In the genomic region with DNA sequence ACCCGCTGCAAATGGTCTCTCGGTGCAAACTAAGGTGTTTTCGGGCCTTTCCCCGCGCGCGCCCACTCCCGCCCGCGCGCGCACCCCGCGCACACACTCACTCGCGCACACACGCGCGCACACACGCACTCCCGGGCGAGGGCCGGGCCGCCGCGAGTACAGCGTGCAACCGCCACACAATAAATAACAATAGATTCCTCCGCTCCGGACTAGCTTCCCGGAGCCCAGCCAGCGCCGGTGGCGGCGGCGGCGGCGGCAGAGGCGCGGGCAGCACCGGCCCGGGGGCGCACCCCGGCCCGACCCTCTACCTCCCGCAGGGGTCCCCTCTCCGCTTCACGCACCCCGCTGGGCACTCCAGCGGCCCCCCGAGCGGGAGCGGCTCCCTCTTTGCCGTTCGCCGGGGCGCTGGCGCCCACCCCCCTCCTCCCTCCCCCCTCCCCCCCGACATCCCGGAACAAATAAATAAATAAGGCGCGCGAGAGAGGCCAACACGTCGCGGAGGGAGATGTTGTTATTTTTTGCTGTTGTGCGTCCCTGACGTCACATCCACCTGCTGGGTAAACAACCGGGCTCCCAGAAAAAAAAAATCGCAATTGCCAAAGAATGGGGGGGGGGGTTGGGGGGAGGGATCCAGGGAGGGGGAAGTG, we compare ENCODE assay signal across 8 cellular contexts. TPM values are rescaled to one million over a fixed set of nuclear protein-coding genes. Genes with fewer than 3 reads are reported as not detected.
DNase-seq lines count a peak whose midpoint lies in the region; ATAC-seq and TF ChIP-seq lines count a peak whose summit lies in the region.

A gene (minus strand): TSS at position 160 of the 647 bp plus-strand sequence. CDS start 385,347 bp downstream, outside the sequence.

- peak within 1 kb of the TSS; percentile 75 for H2AFZ ChIP-seq in fibroblast of lung (ENCODE audit: low read length)

- TF ChIP-seq CTCF in Peyer's patch (IDR thresholded peaks at IDR 0.05) = no peak
- TF ChIP-seq CTCF in fibroblast of lung (conservative IDR thresholded peaks at IDR 0.05 in 1 of 2, IDR thresholded peaks at IDR 0.05 in 1 of 2; ENCODE audit: low read depth in 1 of 2, low read length in 2 of 2) = no peak

- H4K20me1 ChIP-seq in fibroblast of lung (ENCODE audit: control insufficient read depth, extremely low read depth, insufficient read depth, low read length) = no peaks in the 10 kb centered on the region

- H3K27me3 ChIP-seq in Peyer's patch = no peaks in the 10 kb centered on the region
- H3K27me3 ChIP-seq in fibroblast of lung (ENCODE audit: control insufficient read depth, insufficient read depth, low read length) = no peaks in the 10 kb centered on the region

- H3K4me2 ChIP-seq in fibroblast of lung (ENCODE audit: extremely low read depth, insufficient read depth, low read length) = peak within 1 kb of the TSS; percentile 100

- peak within 1 kb of the TSS; percentile 95 for H3K27ac Mint-ChIP-seq in activated T-helper 2 cell treated with anti-CD3 and anti-CD28 coated beads, Interferon-gamma antibody, Interleukin-2, Interleukin-4, amounts not matched to agents 10 μg/mL and 5 μg/mL and 100 μg/mL, durations not matched to agents 14 hours and 24 hours and 36 hours
- H3K27ac Mint-ChIP-seq in stimulated activated memory B cell treated with anti-CD40 and anti-IgM and Interleukin-4, amounts not matched to agents 10 μg/mL and 1 μg/mL and 100 μg/mL, for 72 hours = peak within 1 kb of the TSS; percentile 95

- intact Hi-C loops in activated T-helper 2 cell treated with anti-CD3 and anti-CD28 coated beads, Interferon-gamma antibody, Interleukin-2, Interleukin-4, amounts not matched to agents 10 μg/mL and 5 μg/mL and 100 μg/mL, durations not matched to agents 14 hours and 24 hours and 36 hours (cut with micrococcal nuclease) = loop anchor here (1.0 to 5.0 kb wide), 10 partner anchors 129 to 1264 kb away; a partner anchor contains a TSS

- H3K4me3 ChIP-seq in GM08714 (ENCODE audit: low read length) = peak within 1 kb of the TSS; percentile 82
- peak within 1 kb of the TSS; percentile 74 to 89 (median 78) for H3K4me3 ChIP-seq in Peyer's patch
- peak within 1 kb of the TSS; percentile 69 to 75 (median 72) for H3K4me3 ChIP-seq in fibroblast of lung (replicated peaks in 1 of 4; ENCODE audit: control extremely low read depth in 1 of 4, insufficient read depth in 1 of 4, low read depth in 3 of 4, low read length in 4 of 4)

- H3K4me1 Mint-ChIP-seq in activated T-helper 2 cell treated with anti-CD3 and anti-CD28 coated beads, Interferon-gamma antibody, Interleukin-2, Interleukin-4, amounts not matched to agents 10 μg/mL and 5 μg/mL and 100 μg/mL, durations not matched to agents 14 hours and 24 hours and 36 hours (ENCODE audit: low read depth) = peaks cover 52% of the 10 kb centered on the region
- H3K4me1 Mint-ChIP-seq in stimulated activated memory B cell treated with anti-CD40 and anti-IgM and Interleukin-4, amounts not matched to agents 10 μg/mL and 1 μg/mL and 100 μg/mL, for 72 hours = peaks cover 53% of the 10 kb centered on the region

- H3K36me3 Mint-ChIP-seq in activated T-helper 2 cell treated with anti-CD3 and anti-CD28 coated beads, Interferon-gamma antibody, Interleukin-2, Interleukin-4, amounts not matched to agents 10 μg/mL and 5 μg/mL and 100 μg/mL, durations not matched to agents 14 hours and 24 hours and 36 hours (ENCODE audit: low read depth) = peaks cover 7% of the 10 kb centered on the region
- H3K36me3 Mint-ChIP-seq in stimulated activated memory B cell treated with anti-CD40 and anti-IgM and Interleukin-4, amounts not matched to agents 10 μg/mL and 1 μg/mL and 100 μg/mL, for 72 hours = no peaks in the 10 kb centered on the region

- peak within 1 kb of the TSS; percentile 91 for H3K4me3 Mint-ChIP-seq in activated T-helper 2 cell treated with anti-CD3 and anti-CD28 coated beads, Interferon-gamma antibody, Interleukin-2, Interleukin-4, amounts not matched to agents 10 μg/mL and 5 μg/mL and 100 μg/mL, durations not matched to agents 14 hours and 24 hours and 36 hours (ENCODE audit: low read depth)
- H3K4me3 Mint-ChIP-seq in stimulated activated memory B cell treated with anti-CD40 and anti-IgM and Interleukin-4, amounts not matched to agents 10 μg/mL and 1 μg/mL and 100 μg/mL, for 72 hours = peak within 1 kb of the TSS; percentile 91

- peak; percentile 58 for DNase-seq in HT1080 (ENCODE audit: low read depth)
- DNase-seq in Peyer's patch = peak; percentile 59 to 87 (median 85)
- peak; percentile 57 for DNase-seq in activated T-helper 2 cell treated with anti-CD3 and anti-CD28 coated beads, Interferon-gamma antibody, Interleukin-2, Interleukin-4, amounts not matched to agents 10 μg/mL and 5 μg/mL and 100 μg/mL, durations not matched to agents 14 hours and 24 hours and 36 hours (ENCODE audit: low spot score)
- DNase-seq in fibroblast of lung (ENCODE audit: low read depth in 2 of 2) = peak; percentile 66 to 70
- DNase-seq in myocyte (ENCODE audit: low read depth) = peak; percentile 80

- peak within 1 kb of the TSS; percentile 90 to 99 (median 97) for H3K27ac ChIP-seq in Peyer's patch
- peak within 1 kb of the TSS; percentile 71 for H3K27ac ChIP-seq in fibroblast of lung (ENCODE audit: insufficient read depth, low read length)

- peak; percentile 71 for ATAC-seq in stimulated activated memory B cell treated with anti-CD40 and anti-IgM and Interleukin-4, amounts not matched to agents 10 μg/mL and 1 μg/mL and 100 μg/mL, for 72 hours
- ATAC-seq in GM18870 (IDR thresholded peaks at IDR 0.05; ENCODE audit: unreplicated experiment) = no peak

- H3K79me2 ChIP-seq in fibroblast of lung (ENCODE audit: control insufficient read depth, insufficient read depth, low read length) = peaks cover 2% of the 10 kb centered on the region

- H3K9me3 ChIP-seq in Peyer's patch (no peaks in the 10 kb centered on the region), fibroblast of lung (ENCODE audit: control insufficient read depth, insufficient read depth, low read depth, low read length) (no peaks in the 10 kb centered on the region)

- H3K36me3 ChIP-seq in Peyer's patch (no peaks in the 10 kb centered on the region), fibroblast of lung (ENCODE audit: control insufficient read depth, insufficient read depth, low read length) (no peaks in the 10 kb centered on the region)

- no peaks in the 10 kb centered on the region for H3K9me3 Mint-ChIP-seq in activated T-helper 2 cell treated with anti-CD3 and anti-CD28 coated beads, Interferon-gamma antibody, Interleukin-2, Interleukin-4, amounts not matched to agents 10 μg/mL and 5 μg/mL and 100 μg/mL, durations not matched to agents 14 hours and 24 hours and 36 hours
- H3K9me3 Mint-ChIP-seq in stimulated activated memory B cell treated with anti-CD40 and anti-IgM and Interleukin-4, amounts not matched to agents 10 μg/mL and 1 μg/mL and 100 μg/mL, for 72 hours = no peaks in the 10 kb centered on the region

- H3K4me1 ChIP-seq in Peyer's patch (peaks cover 0 to 18% (median 5%) of the 10 kb centered on the region in 4 donors), fibroblast of lung (ENCODE audit: control insufficient read depth, extremely low read depth, insufficient read depth, low read length) (peaks cover 4% of the 10 kb centered on the region)

- peak; percentile 59 to 75 for TF ChIP-seq POLR2A in Peyer's patch (IDR thresholded peaks at IDR 0.05)

- no peaks in the 10 kb centered on the region for H3K27me3 Mint-ChIP-seq in activated T-helper 2 cell treated with anti-CD3 and anti-CD28 coated beads, Interferon-gamma antibody, Interleukin-2, Interleukin-4, amounts not matched to agents 10 μg/mL and 5 μg/mL and 100 μg/mL, durations not matched to agents 14 hours and 24 hours and 36 hours (ENCODE audit: low read depth)
- H3K27me3 Mint-ChIP-seq in stimulated activated memory B cell treated with anti-CD40 and anti-IgM and Interleukin-4, amounts not matched to agents 10 μg/mL and 1 μg/mL and 100 μg/mL, for 72 hours = peaks cover 11% of the 10 kb centered on the region

- H3K9ac ChIP-seq in fibroblast of lung (ENCODE audit: insufficient read depth, low read length) = peak within 1 kb of the TSS; percentile 73

RNA-seq across cellular contexts. Expression of the gene that starts here (rescaled TPM):
- total RNA-seq in HT1080 (2014; rRNA removed; shearing (Covaris generic)) = 42.9 and 65.9 TPM in 2 replicates
- 25.6 and 27.2 TPM in 2 replicates for polyA plus RNA-seq in HT1080 (2015; cell fraction: cytosol; rRNA removed)
- 26.8 and 30.5 TPM in 2 replicates for polyA plus RNA-seq in HT1080 (2015; cell fraction: nucleus; rRNA removed)
- 100 to 1,000 TPM; 103 to 173 (median 140) TPM for total RNA-seq in Peyer's patch
- total RNA-seq in activated T-helper 2 cell treated with anti-CD3 and anti-CD28 coated beads, Interferon-gamma antibody, Interleukin-2, Interleukin-4, amounts not matched to agents 10 μg/mL and 5 μg/mL and 100 μg/mL, durations not matched to agents 14 hours and 24 hours and 36 hours = 132 and 138 TPM in 2 replicates
- 85.3 and 101 TPM in 2 replicates for total RNA-seq in fibroblast of lung
- polyA plus RNA-seq in fibroblast of lung = 70.3 and 79.9 TPM in 2 replicates
- 45.7 and 51.0 TPM in 2 replicates for polyA plus RNA-seq in fibroblast of lung (2012)
- polyA minus RNA-seq in fibroblast of lung (ENCODE audit: low replicate concordance) = 122 and 145 TPM in 2 replicates
- total RNA-seq in myocyte = 17.9 and 28.8 TPM in 2 replicates
- polyA plus RNA-seq in myocyte (2012) = 15.4 TPM
